Comparison of ENCODE assay signal across 1 cellular context in the genomic region with DNA sequence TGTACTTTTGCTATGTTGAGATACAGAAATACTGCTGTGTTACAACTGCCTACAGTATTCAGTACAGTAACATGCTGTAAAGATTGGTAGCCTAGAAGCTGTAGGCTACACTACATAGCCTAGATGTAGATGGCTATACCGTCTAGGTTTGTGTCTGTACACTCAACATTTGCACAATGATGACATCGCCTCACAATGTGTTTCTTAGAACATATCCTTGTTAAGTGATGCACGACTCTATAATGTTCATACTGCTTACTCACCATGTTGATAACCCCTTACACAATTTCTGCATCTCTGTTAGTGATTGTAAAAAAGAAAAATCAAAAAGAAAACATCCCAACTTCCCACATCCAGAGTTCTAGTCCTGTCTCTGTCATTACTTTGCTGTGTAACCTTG.
TF ChIP-seq lines count a peak whose summit lies in the region.

No MANE protein-coding gene starts in this region.

TF ChIP-seq in IMR-90, 13 proteins besides CTCF, POLR2A, EP300 and RAD21 (continued from another document):
- TF ChIP-seq SMC3 (IDR thresholded peaks at IDR 0.05; ENCODE audit: low read depth, low read length) (no peak), BHLHE40 (IDR thresholded peaks at IDR 0.05; ENCODE audit: low read depth, low read length) (no peak)
